ENCODE assay signal across 8 cellular contexts in the genomic region with DNA sequence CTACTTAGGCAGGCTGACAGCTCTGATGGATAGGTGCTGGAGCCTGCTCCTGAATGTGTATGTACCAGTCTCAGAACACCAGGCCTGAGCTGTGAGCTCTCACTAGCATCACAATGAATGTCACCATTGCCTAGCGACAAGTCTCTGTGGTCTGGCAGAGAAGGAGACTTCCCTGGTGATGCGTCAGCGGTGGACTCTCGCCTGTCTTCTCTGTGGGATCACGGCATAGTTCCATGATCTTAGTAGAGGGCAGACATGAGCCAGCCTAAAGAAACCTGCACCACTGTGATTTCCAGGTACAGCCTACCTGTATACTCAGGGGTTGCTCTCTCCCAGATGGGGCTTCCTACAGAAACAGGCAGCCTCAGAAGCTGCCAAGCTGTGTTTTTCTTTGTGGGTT.
"Had no signal": no experiment of that assay in that cellular context is flagged by ENCODE, and none has a peak within 500 bp of the region (broad histone marks: within the 10 kb centered on the region; RNA-seq: fewer than 3 reads in every experiment).

No MANE protein-coding gene starts in this region.

- H2AFZ ChIP-seq: GM23338 had no signal

- DNase-seq: GOT3, H7, H9, HCEC 1CT, HFFc6 had no signal

- ATAC-seq: GM23338, HCT116 had no signal

- H3K9me3 ChIP-seq: HAP-1 had no signal

- H3K4me3 ChIP-seq: GM23338, HAP-1 had no signal

- H3K4me2 ChIP-seq: GM23338 had no signal

- H3K4me1 ChIP-seq: HAP-1 had no signal

- H3K36me3 ChIP-seq: HAP-1 had no signal
